Comparison of ENCODE assay signal across 9 cellular contexts in genomic region chr20:8155848-8156602, GRCh38. TPM values are rescaled to one million over a fixed set of nuclear protein-coding genes. Genes with fewer than 3 reads are reported as not detected.
DNase-seq lines count a peak whose midpoint lies in the region; ATAC-seq and TF ChIP-seq lines count a peak whose summit lies in the region.
"Had no signal": no experiment of that assay in that cellular context is flagged by ENCODE, and none has a peak within 500 bp of the region (broad histone marks: within the 10 kb centered on the region; RNA-seq: fewer than 3 reads in every experiment).

No MANE protein-coding gene starts in this region.

- no peak for TF ChIP-seq CTCF in gastrocnemius medialis (IDR thresholded peaks at IDR 0.05 in 4 of 5, conservative IDR thresholded peaks at IDR 0.05 in 1 of 5)
- no peak for TF ChIP-seq CTCF in OCI-LY7 (conservative IDR thresholded peaks at IDR 0.05; ENCODE audit: low read length)

- H3K27me3 ChIP-seq in effector memory CD4-positive, alpha-beta T cell (replicated peaks; ENCODE audit: control insufficient read depth, insufficient read depth, low read length, poor library complexity, severe bottlenecking), result no peaks in the 10 kb centered on the region
- H3K27me3 ChIP-seq in gastrocnemius medialis, result no peaks in the 10 kb centered on the region

- H3K4me1 ChIP-seq in effector memory CD4-positive, alpha-beta T cell (ENCODE audit: control insufficient read depth, insufficient read depth, low read length, poor library complexity, severe bottlenecking), result peaks cover 25% of the 10 kb centered on the region
- H3K4me1 ChIP-seq in gastrocnemius medialis (peaks cover 62 to 72% of the 10 kb centered on the region in 2 donors), OCI-LY7 (ENCODE audit: insufficient read depth, low read length, poor library complexity, severe bottlenecking) (no peaks in the 10 kb centered on the region)

- no peaks in the 10 kb centered on the region for H3K79me2 ChIP-seq in OCI-LY7 (ENCODE audit: insufficient read depth, low read depth, low read length)

- TF ChIP-seq POLR2A in gastrocnemius medialis (IDR thresholded peaks at IDR 0.05), result no peak

- H3K27me3 Mint-ChIP-seq in activated T-helper 1 cell treated with anti-CD3 and anti-CD28 coated beads, Interleukin-12 subunit alpha, Interleukin-12 subunit beta, Interleukin-2, Interleukin-4 antibody, amounts not matched to agents 30 ng/mL and 10 ng/mL and 1 ng/mL, durations not matched to agents 14 hours and 24 hours and 36 hours (ENCODE audit: insufficient read depth), result no peaks in the 10 kb centered on the region
- H3K27me3 Mint-ChIP-seq: stimulated activated naive B cell treated with anti-CD40 and anti-IgM and Interleukin-4, amounts not matched to agents 10 μg/mL and 1 μg/mL and 100 μg/mL, for 72 hours had no signal

- DNase-seq in effector memory CD4-positive, alpha-beta T cell, result no peak
- DNase-seq in gastrocnemius medialis, result peak; percentile 51 to 66
- no peak for DNase-seq in OCI-LY7 (ENCODE audit: low spot score)
- DNase-seq in NCI-H2171 (lab: John Stamatoyannopoulos, UW), result no peak
- DNase-seq in activated T-helper 1 cell treated with anti-CD3 and anti-CD28 coated beads, Interleukin-12 subunit alpha, Interleukin-12 subunit beta, Interleukin-2, Interleukin-4 antibody, amounts not matched to agents 30 ng/mL and 10 ng/mL and 1 ng/mL, durations not matched to agents 14 hours and 24 hours and 36 hours (ENCODE audit: low spot score), result no peak
- DNase-seq: stimulated activated naive B cell treated with anti-CD40 and anti-IgM and Interleukin-4, amounts not matched to agents 10 μg/mL and 1 μg/mL and 100 μg/mL, for 72 hours had no signal

- peaks cover 13% of the 10 kb centered on the region for H3K9me3 Mint-ChIP-seq in activated T-helper 1 cell treated with anti-CD3 and anti-CD28 coated beads, Interleukin-12 subunit alpha, Interleukin-12 subunit beta, Interleukin-2, Interleukin-4 antibody, amounts not matched to agents 30 ng/mL and 10 ng/mL and 1 ng/mL, durations not matched to agents 14 hours and 24 hours and 36 hours

- H3K27ac Mint-ChIP-seq in activated T-helper 1 cell treated with anti-CD3 and anti-CD28 coated beads, Interleukin-12 subunit alpha, Interleukin-12 subunit beta, Interleukin-2, Interleukin-4 antibody, amounts not matched to agents 30 ng/mL and 10 ng/mL and 1 ng/mL, durations not matched to agents 14 hours and 24 hours and 36 hours, result no peak overlapping the region
- H3K27ac Mint-ChIP-seq: stimulated activated naive B cell treated with anti-CD40 and anti-IgM and Interleukin-4, amounts not matched to agents 10 μg/mL and 1 μg/mL and 100 μg/mL, for 72 hours had no signal

- in situ Hi-C loops in gastrocnemius medialis (cut with MboI; ENCODE audit: low sequenced_read_pairs in 4 of 4), result no loop called here

- H3K9me2 ChIP-seq in OCI-LY7 (ENCODE audit: insufficient read depth, low read length), result no peaks in the 10 kb centered on the region

- H3K4me3 Mint-ChIP-seq in activated T-helper 1 cell treated with anti-CD3 and anti-CD28 coated beads, Interleukin-12 subunit alpha, Interleukin-12 subunit beta, Interleukin-2, Interleukin-4 antibody, amounts not matched to agents 30 ng/mL and 10 ng/mL and 1 ng/mL, durations not matched to agents 14 hours and 24 hours and 36 hours, result no peak overlapping the region
- H3K4me3 Mint-ChIP-seq: stimulated activated naive B cell treated with anti-CD40 and anti-IgM and Interleukin-4, amounts not matched to agents 10 μg/mL and 1 μg/mL and 100 μg/mL, for 72 hours had no signal

- BruUV-seq in OCI-LY7 (replicated peaks; lab: Mats Ljungman, UMichigan), result no TSS peak

- POLR2A ChIA-PET in OCI-LY7 (lab: Charles Lee), result no interaction called here

- H3K36me3 Mint-ChIP-seq in activated T-helper 1 cell treated with anti-CD3 and anti-CD28 coated beads, Interleukin-12 subunit alpha, Interleukin-12 subunit beta, Interleukin-2, Interleukin-4 antibody, amounts not matched to agents 30 ng/mL and 10 ng/mL and 1 ng/mL, durations not matched to agents 14 hours and 24 hours and 36 hours (ENCODE audit: low read depth), result peaks cover 5% of the 10 kb centered on the region

- peak overlapping the region; percentile 16 for H3K27ac ChIP-seq in effector memory CD4-positive, alpha-beta T cell (ENCODE audit: insufficient read depth, low read length, poor library complexity, severe bottlenecking)
- peak overlapping the region; percentile 62 to 85 (median 70) for H3K27ac ChIP-seq in gastrocnemius medialis
- no peak overlapping the region for H3K27ac ChIP-seq in OCI-LY7 (ENCODE audit: low read depth, low read length, poor library complexity, severe bottlenecking)

- no peaks in the 10 kb centered on the region for H4K20me1 ChIP-seq in OCI-LY7 (ENCODE audit: insufficient read depth, low read length)

- intact Hi-C loops in gastrocnemius medialis (cut with DNase I; ENCODE audit: low total_unique reads), result loop anchor here (5.0 kb wide), 1 partner anchor 86 kb away; no protein-coding TSS in a partner anchor
- intact Hi-C loops in OCI-LY7 (cut with micrococcal nuclease; ENCODE audit: unreplicated experiment), result no loop called here
- intact Hi-C loops in activated T-helper 1 cell treated with anti-CD3 and anti-CD28 coated beads, Interleukin-12 subunit alpha, Interleukin-12 subunit beta, Interleukin-2, Interleukin-4 antibody, amounts not matched to agents 30 ng/mL and 10 ng/mL and 1 ng/mL, durations not matched to agents 14 hours and 24 hours and 36 hours (cut with micrococcal nuclease), result loop anchor here (2.0 to 10.0 kb wide), 3 partner anchors 23 to 119 kb away; partner anchors contain the start of gene PLCB1

- no peaks in the 10 kb centered on the region for H3K9me3 ChIP-seq in effector memory CD4-positive, alpha-beta T cell (ENCODE audit: control insufficient read depth, low read length)
- H3K9me3 ChIP-seq in gastrocnemius medialis, result no peaks in the 10 kb centered on the region
- 0 out of 2 replicates have a peak, but pooled peaks cover 8% of the 10 kb centered on the region for H3K9me3 ChIP-seq in OCI-LY7 (ENCODE audit: low read length)

- no peaks in the 10 kb centered on the region for H3K36me3 ChIP-seq in effector memory CD4-positive, alpha-beta T cell (ENCODE audit: control insufficient read depth, insufficient read depth, low read length)
- H3K36me3 ChIP-seq in gastrocnemius medialis (no peaks in the 10 kb centered on the region), OCI-LY7 (ENCODE audit: insufficient read depth, low read length) (peaks cover 27% of the 10 kb centered on the region)

- no peak overlapping the region for H2AFZ ChIP-seq in OCI-LY7 (ENCODE audit: low read length)

- no peak overlapping the region for H3K4me2 ChIP-seq in OCI-LY7 (ENCODE audit: low read length)

- no peak overlapping the region for H3K4me3 ChIP-seq in effector memory CD4-positive, alpha-beta T cell (ENCODE audit: insufficient read depth, low read depth, low read length, poor library complexity, severe bottlenecking)
- no peak overlapping the region for H3K4me3 ChIP-seq in gastrocnemius medialis
- no peak overlapping the region for H3K4me3 ChIP-seq in OCI-LY7 (ENCODE audit: low read depth, low read length, poor library complexity, severe bottlenecking)

- ATAC-seq in GM18867 (IDR thresholded peaks at IDR 0.05; ENCODE audit: unreplicated experiment) (peak; percentile 7), HG03175 (IDR thresholded peaks at IDR 0.05; ENCODE audit: unreplicated experiment) (peak; percentile 9), gastrocnemius medialis (peak; percentile 75 to 83), HG03342 (IDR thresholded peaks at IDR 0.05; ENCODE audit: unreplicated experiment) (no peak)

- CTCF ChIA-PET in OCI-LY7 (lab: Charles Lee; ENCODE audit: unreplicated experiment), result no interaction called here

- H3K4me1 Mint-ChIP-seq in activated T-helper 1 cell treated with anti-CD3 and anti-CD28 coated beads, Interleukin-12 subunit alpha, Interleukin-12 subunit beta, Interleukin-2, Interleukin-4 antibody, amounts not matched to agents 30 ng/mL and 10 ng/mL and 1 ng/mL, durations not matched to agents 14 hours and 24 hours and 36 hours (ENCODE audit: low read depth), result peaks cover 44% of the 10 kb centered on the region

RNA-seq across cellular contexts. Expression of gene PLCB1, which starts 24.0 kb away (rescaled TPM):
- 10 to 100 TPM in 1 of 4 donors, 1 to 10 TPM in 3; 4.1 to 10.0 (median 7.6) TPM for total RNA-seq in gastrocnemius medialis
- total RNA-seq in OCI-LY7 (2014; rRNA removed; shearing (Covaris generic)), result 25.0 and 30.5 TPM in 2 replicates
- 14.6 and 17.0 TPM in 2 replicates for total RNA-seq in OCI-LY7 (2022)
- total RNA-seq in activated T-helper 1 cell treated with anti-CD3 and anti-CD28 coated beads, Interleukin-12 subunit alpha, Interleukin-12 subunit beta, Interleukin-2, Interleukin-4 antibody, amounts not matched to agents 30 ng/mL and 10 ng/mL and 1 ng/mL, durations not matched to agents 14 hours and 24 hours and 36 hours, result 3.2 and 5.3 TPM in 2 replicates

Comparison
In these comparisons a context has a peak if more than half of its experiments do, and no peak if none do; other contexts are left out.
1. DNase-seq: peak in gastrocnemius medialis (2 of 2); none in effector memory CD4-positive, alpha-beta T cell (0 of 3), OCI-LY7 (single experiment), NCI-H2171 (single experiment) and activated T-helper 1 cell treated with anti-CD3 and anti-CD28 coated beads, Interleukin-12 subunit alpha, Interleukin-12 subunit beta, Interleukin-2, Interleukin-4 antibody, amounts not matched to agents 30 ng/mL and 10 ng/mL and 1 ng/mL, durations not matched to agents 14 hours and 24 hours and 36 hours (single experiment).